8 cellular contexts compared by ENCODE assay signal in the genomic region with DNA sequence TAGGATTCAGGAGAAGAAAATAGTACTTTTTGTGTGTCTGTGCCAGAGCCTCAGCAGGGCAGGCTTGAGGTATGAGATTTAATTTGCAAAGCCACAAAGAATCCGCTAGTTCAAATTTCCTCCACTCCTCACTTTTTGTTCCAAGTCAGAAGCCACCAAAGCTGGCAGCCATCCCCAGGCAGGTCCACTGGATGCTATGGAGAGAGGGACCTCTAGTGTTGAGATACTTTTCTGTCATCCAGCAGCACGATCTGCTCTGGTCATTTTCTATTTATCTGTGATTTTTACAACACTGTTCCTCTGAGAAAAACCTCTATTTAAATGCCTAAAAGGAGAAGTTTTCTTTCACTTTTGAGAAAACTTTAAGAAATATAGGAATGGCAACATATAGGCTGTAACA.
DNase-seq lines count a peak whose midpoint lies in the region; ATAC-seq and TF ChIP-seq lines count a peak whose summit lies in the region.

No MANE protein-coding gene starts in this region.

- peak; percentile 45 for TF ChIP-seq CTCF in lower lobe of right lung (IDR thresholded peaks at IDR 0.05)

- H3K9me3 ChIP-seq in NT2/D1 (ENCODE audit: insufficient read depth, low read length) (no peaks in the 10 kb centered on the region), lower lobe of right lung (no peaks in the 10 kb centered on the region)

- H3K9ac ChIP-seq in NT2/D1 (ENCODE audit: insufficient read length, low read depth): no peak overlapping the region

- H3K36me3 ChIP-seq in NT2/D1 (ENCODE audit: insufficient read depth, insufficient read length, low read length) (no peaks in the 10 kb centered on the region), lower lobe of right lung (no peaks in the 10 kb centered on the region)

- H3K4me3 ChIP-seq in NT2/D1 (ENCODE audit: insufficient read length, low read depth) (no peak overlapping the region), lower lobe of right lung (no peak overlapping the region)

- H3K4me1 ChIP-seq in NT2/D1 (ENCODE audit: insufficient read depth, insufficient read length) (no peaks in the 10 kb centered on the region), lower lobe of right lung (no peaks in the 10 kb centered on the region)

- H3K27me3 ChIP-seq in NT2/D1 (ENCODE audit: insufficient read depth, insufficient read length): no peaks in the 10 kb centered on the region
- peaks cover 11% of the 10 kb centered on the region for H3K27me3 ChIP-seq in lower lobe of right lung (ENCODE audit: low read depth)

- DNase-seq in COLO829 (ENCODE audit: low spot score) (peak; percentile 43), HCEC 1CT (peak; percentile 57), NT2/D1 (ENCODE audit: low read depth, low spot score) (peak; percentile 63), dermis blood vessel endothelial cell (peak; percentile 81), lower lobe of right lung (no peak), activated gamma-delta T cell treated with Interleukin-2 at 50 U/mL for 16 hours (no peak)
- no peak for DNase-seq in activated CD4-positive, CD25-positive, alpha-beta regulatory T cell treated with anti-CD3 and anti-CD28 coated beads, Interleukin-2, amount 50 U/mL, for 72 hours

- intact Hi-C loops in lower lobe of right lung (cut with DNase I): no loop called here

- ATAC-seq in lower lobe of right lung (peak in 1 of 2 donors; percentile 52), HG03432 (IDR thresholded peaks at IDR 0.05; ENCODE audit: unreplicated experiment) (no peak)

- no peak overlapping the region for H3K27ac ChIP-seq in lower lobe of right lung

Comparison
In these comparisons a context has a peak if more than half of its experiments do, and no peak if none do; other contexts are left out.
1. DNase-seq: peak in COLO829 (single experiment), HCEC 1CT (single experiment), NT2/D1 (single experiment) and dermis blood vessel endothelial cell (single experiment); none in lower lobe of right lung (single experiment), activated gamma-delta T cell treated with Interleukin-2 at 50 U/mL for 16 hours (single experiment) and activated CD4-positive, CD25-positive, alpha-beta regulatory T cell treated with anti-CD3 and anti-CD28 coated beads, Interleukin-2, amount 50 U/mL, for 72 hours (single experiment).